ENCODE assay signal across 17 cellular contexts in the genomic region with DNA sequence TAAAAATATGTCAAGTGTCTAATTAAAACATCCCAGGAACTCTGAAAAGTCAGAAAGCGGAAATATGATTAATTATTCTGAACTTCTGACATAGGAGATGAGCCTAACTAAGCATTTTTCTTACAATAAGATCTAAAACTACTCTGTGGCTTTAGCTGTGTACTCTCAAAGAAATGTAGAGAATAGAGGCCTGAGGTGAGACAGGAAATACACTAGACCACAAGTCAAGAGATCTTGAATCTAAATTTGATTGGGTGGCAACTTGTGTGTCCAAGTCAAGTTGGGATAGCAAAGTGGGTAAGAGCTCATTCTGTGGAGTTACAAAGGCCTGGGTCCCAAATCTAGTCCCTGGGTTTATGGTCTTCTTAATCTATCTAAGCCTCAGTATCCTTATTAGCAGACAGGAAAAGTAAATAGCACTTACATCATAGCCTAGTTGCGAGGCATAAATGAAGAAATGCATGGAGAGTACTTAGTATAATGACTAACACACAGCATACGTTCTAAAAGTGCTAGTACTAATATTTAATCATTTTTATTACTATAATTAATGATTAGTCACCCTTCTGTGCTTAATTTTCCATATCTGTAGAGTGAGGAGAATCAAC. TPM values are rescaled to one million over a fixed set of nuclear protein-coding genes. Genes with fewer than 3 reads are reported as not detected.
A peak's percentile ranks its signal among the peaks of the same experiment; 100 is the strongest.
DNase-seq lines count a peak whose midpoint lies in the region; ATAC-seq and TF ChIP-seq lines count a peak whose summit lies in the region.
"Had no signal": no experiment of that assay in that cellular context is flagged by ENCODE, and none has a peak within 500 bp of the region (broad histone marks: within the 10 kb centered on the region; RNA-seq: fewer than 3 reads in every experiment).

No MANE protein-coding gene starts in this region.

- ATAC-seq in DND-41 (ENCODE audit: insufficient read depth, low read depth), result peak; percentile 94
- peak; percentile 47 for ATAC-seq in left lung
- ATAC-seq in HG02884 (IDR thresholded peaks at IDR 0.05; ENCODE audit: unreplicated experiment), result no peak
- ATAC-seq: HepG2 had no signal

- DNase-seq in DND-41 (no peak), GM20000 (ENCODE audit: low spot score) (peak; percentile 27), SK-N-MC (ENCODE audit: low read depth, low spot score) (no peak), left lung (no peak), dermis blood vessel endothelial cell (no peak), middle frontal gyrus (ENCODE audit: extremely low spot score, low spot score) (no peak), SHP77 treated with DMSO at 0.1 percent for 48 hours (lab: John Stamatoyannopoulos, UW) (no peak)
- DNase-seq: activated CD4-positive, alpha-beta T cell treated with anti-CD3 and anti-CD28 coated beads, Interleukin-2, amount 50 U/mL, for 48 hours; amygdala; naive B cell; NCI-H1694; NCI-H524 treated with DMSO at 0.1 percent for 48 hours; retina; stimulated activated CD4-positive, alpha-beta T cell treated with anti-CD3 and anti-CD28 coated beads, Interleukin-2, amount 100 ng/mL, for 48 hours had no signal

- intact Hi-C loops in left lung (cut with DNase I), result no loop called here

- no peaks in the 10 kb centered on the region for H3K36me3 ChIP-seq in DND-41 (ENCODE audit: insufficient read depth, low read length)
- no peaks in the 10 kb centered on the region for H3K36me3 ChIP-seq in SK-N-MC (ENCODE audit: insufficient read depth, low read length)
- H3K36me3 ChIP-seq in left lung, result no peaks in the 10 kb centered on the region
- H3K36me3 ChIP-seq: BLaER1 had no signal

- H3K79me2 ChIP-seq in DND-41 (ENCODE audit: insufficient read depth, low read length), result no peaks in the 10 kb centered on the region

- peak overlapping the region; percentile 51 for H3K27ac ChIP-seq in DND-41 (ENCODE audit: low read length)
- H3K27ac ChIP-seq in SK-N-MC, result peak overlapping the region; percentile 47; the same call in 1 of the 2 replicates
- no peak overlapping the region for H3K27ac ChIP-seq in left lung
- H3K27ac ChIP-seq: BLaER1 had no signal

- H3K4me3 ChIP-seq in DND-41 (ENCODE audit: low read depth in 1 of 2, low read length in 2 of 2) (no peak overlapping the region), SK-N-MC (no peak overlapping the region), left lung (no peak overlapping the region)
- H3K4me3 ChIP-seq: BLaER1 had no signal

- no peak overlapping the region for H3K9ac ChIP-seq in DND-41 (ENCODE audit: low read depth, low read length)
- no peak overlapping the region for H3K9ac ChIP-seq in SK-N-MC (ENCODE audit: insufficient read length)
- H3K9ac ChIP-seq: BLaER1 had no signal

- H4K20me1 ChIP-seq in DND-41 (ENCODE audit: insufficient read depth, low read length), result no peaks in the 10 kb centered on the region
- H4K20me1 ChIP-seq: BLaER1 had no signal

- H3K4me2 ChIP-seq in DND-41 (ENCODE audit: insufficient read depth, low read length), result no peak overlapping the region
- H3K4me2 ChIP-seq: BLaER1 had no signal

- TF ChIP-seq CTCF in DND-41 (IDR thresholded peaks at IDR 0.05; ENCODE audit: borderline replicate concordance, extremely low read depth, low read length, poor library complexity, severe bottlenecking), result no peak
- no peak for TF ChIP-seq CTCF in GM20000 (IDR thresholded peaks at IDR 0.05; ENCODE audit: extremely low read depth, missing control alignments)
- TF ChIP-seq CTCF in left lung (IDR thresholded peaks at IDR 0.05), result no peak

- H3K4me1 ChIP-seq in DND-41 (ENCODE audit: insufficient read depth, low read length) (peaks cover 39% of the 10 kb centered on the region), left lung (peaks cover 0 to 22% of the 10 kb centered on the region in 2 donors)
- H3K4me1 ChIP-seq: BLaER1 had no signal

- no peaks in the 10 kb centered on the region for H3K27me3 ChIP-seq in DND-41 (ENCODE audit: insufficient read depth, low read length, poor library complexity)
- H3K27me3 ChIP-seq in left lung, result no peaks in the 10 kb centered on the region
- H3K27me3 ChIP-seq: BLaER1 had no signal

- no peak overlapping the region for H2AFZ ChIP-seq in DND-41 (ENCODE audit: low read depth, low read length)

- no peaks in the 10 kb centered on the region for H3K9me3 ChIP-seq in DND-41 (ENCODE audit: insufficient read depth, low read length, severe bottlenecking)
- H3K9me3 ChIP-seq in SK-N-MC (ENCODE audit: low read depth, low read length), result no peaks in the 10 kb centered on the region
- no peaks in the 10 kb centered on the region for H3K9me3 ChIP-seq in left lung
- H3K9me3 ChIP-seq: BLaER1 had no signal

RNA-seq across cellular contexts. Expression of gene LRRC63, which starts 9.4 kb away (rescaled TPM):
- total RNA-seq in left lung, result under 1 TPM; 0.35 to 0.65 TPM
- total RNA-seq in dermis blood vessel endothelial cell, result 0.09 TPM in 1 of 2 replicates, not detected in the other
- total RNA-seq: HepG2 had no signal

RNA-seq across cellular contexts. Expression of gene LCP1, which starts 20.3 kb away (rescaled TPM):
- total RNA-seq in left lung, result 100 to 1,000 TPM; 119 to 401 TPM
- 0.14 TPM in 1 of 2 replicates, not detected in the other for total RNA-seq in dermis blood vessel endothelial cell

Comparison
In these comparisons a context has a peak if more than half of its experiments do, and no peak if none do; other contexts are left out.
1. H3K27ac ChIP-seq: peak in DND-41 (single experiment) and SK-N-MC (single experiment); none in left lung (0 of 2).
2. RNA of gene LCP1, which starts 20.3 kb away (total RNA-seq): 119 to 401 TPM in left lung; 0.14 TPM in dermis blood vessel endothelial cell; every median in the first group is over 100 times any median in the second.